In the genomic region with DNA sequence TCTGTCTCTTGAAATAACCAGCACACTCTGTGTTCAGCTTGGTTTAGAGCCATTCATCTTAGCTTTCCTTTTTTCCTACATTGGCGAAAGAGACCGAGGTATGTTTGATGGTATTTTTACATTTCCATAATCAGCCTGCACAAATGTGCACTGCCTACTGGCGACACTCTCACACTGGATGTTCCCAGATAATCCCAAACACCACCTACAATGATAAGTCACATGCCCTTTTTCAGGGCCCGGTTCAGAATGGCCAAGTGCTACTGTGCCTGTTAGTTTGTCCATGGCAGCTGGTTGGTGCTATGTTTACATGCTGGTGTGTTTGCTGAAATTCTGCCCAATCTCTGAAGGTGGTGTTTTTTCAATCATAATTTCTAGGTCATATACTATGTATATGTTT, we compare ENCODE assay signal across 34 cellular contexts.
"Had no signal": no experiment of that assay in that cellular context is flagged by ENCODE, and none has a peak within 500 bp of the region (broad histone marks: within the 10 kb centered on the region; RNA-seq: fewer than 3 reads in every experiment).

No MANE protein-coding gene starts in this region.

- H3K36me3 ChIP-seq: adrenal gland, colonic mucosa, esophagus squamous epithelium, gastroesophageal sphincter, WERI-Rb-1 had no signal

- H3K27me3 Mint-ChIP-seq: activated B cell treated with CpG ODN at 0.5 μM for 24 hours; activated CD8-positive, alpha-beta memory T cell treated with anti-CD3 and anti-CD28 coated beads, Interleukin-2, amount 10 ng/mL, durations not matched to agents 7 days and 5 days; activated naive CD8-positive, alpha-beta T cell treated with anti-CD3 and anti-CD28 coated beads for 36 hours; T-helper 17 cell had no signal

- H3K27ac Mint-ChIP-seq: activated B cell treated with CpG ODN at 0.5 μM for 24 hours; activated CD8-positive, alpha-beta memory T cell treated with anti-CD3 and anti-CD28 coated beads, Interleukin-2, amount 10 ng/mL, durations not matched to agents 7 days and 5 days; activated CD8-positive, alpha-beta T cell treated with anti-CD3 and anti-CD28 coated beads, Interleukin-2, amount 10 ng/mL, durations not matched to agents 7 days and 5 days; activated naive CD4-positive, alpha-beta T cell treated with anti-CD3 and anti-CD28 coated beads for 36 hours; activated naive CD4-positive, alpha-beta T cell treated with anti-CD3 and anti-CD28 coated beads, Interleukin-2, amount 50 U/mL, for 24 hours; activated naive CD8-positive, alpha-beta T cell treated with anti-CD3 and anti-CD28 coated beads for 36 hours; activated naive CD8-positive, alpha-beta T cell treated with anti-CD3 and anti-CD28 coated beads, Interleukin-2, amount 50 U/mL, for 24 hours; activated T-helper 1 cell treated with anti-CD3 and anti-CD28 coated beads, Interleukin-12 subunit alpha, Interleukin-12 subunit beta, Interleukin-2, Interleukin-4 antibody, amounts not matched to agents 30 ng/mL and 10 ng/mL and 1 ng/mL, durations not matched to agents 14 hours and 24 hours and 36 hours; activated T-helper 2 cell treated with anti-CD3 and anti-CD28 coated beads, Interferon-gamma antibody, Interleukin-2, Interleukin-4, amounts not matched to agents 10 μg/mL and 5 μg/mL and 100 μg/mL, durations not matched to agents 14 hours and 24 hours and 36 hours; T-helper 17 cell; T-helper 2 cell treated with Interferon-gamma antibody and Interleukin-4, amounts not matched to agents 5 μg/mL and 100 μg/mL, for 36 hours had no signal

- ATAC-seq: activated CD4-positive, CD25-positive, alpha-beta regulatory T cell treated with anti-CD3 and anti-CD28 coated beads, Interleukin-2, amount 50 U/mL, for 24 hours; activated CD8-positive, alpha-beta memory T cell treated with anti-CD3 and anti-CD28 coated beads, Interleukin-2, amount 10 ng/mL, durations not matched to agents 7 days and 5 days; activated CD8-positive, alpha-beta T cell treated with anti-CD3 and anti-CD28 coated beads, Interleukin-2, amount 10 ng/mL, durations not matched to agents 7 days and 5 days; activated naive CD8-positive, alpha-beta T cell treated with anti-CD3 and anti-CD28 coated beads, Interleukin-2, amount 50 U/mL, for 24 hours; body of pancreas; gastroesophageal sphincter; T-helper 17 cell had no signal

- DNase-seq: activated B cell treated with CpG ODN at 0.5 μM for 24 hours; activated CD4-positive, alpha-beta T cell treated with anti-CD3 and anti-CD28 coated beads for 48 hours; activated CD4-positive, alpha-beta T cell treated with anti-CD3 and anti-CD28 coated beads, Interleukin-2, amount 50 U/mL, for 1 hour; activated CD4-positive, alpha-beta T cell treated with anti-CD3 and anti-CD28 coated beads, Interleukin-2, amount 50 U/mL, for 48 hours; activated CD8-positive, alpha-beta memory T cell treated with anti-CD3 and anti-CD28 coated beads, Interleukin-2, amount 10 ng/mL, durations not matched to agents 7 days and 5 days; activated CD8-positive, alpha-beta memory T cell treated with anti-CD3 and anti-CD28 coated beads, Interleukin-2, amount 50 U/mL, for 4 hours; activated CD8-positive, alpha-beta T cell treated with anti-CD3 and anti-CD28 coated beads, Interleukin-2, amount 10 ng/mL, durations not matched to agents 7 days and 5 days; activated effector memory CD4-positive, alpha-beta T cell treated with anti-CD3 and anti-CD28 coated beads, Interleukin-2, amount 50 U/mL, for 16 hours; activated naive CD4-positive, alpha-beta T cell treated with anti-CD3 and anti-CD28 coated beads for 36 hours; activated naive CD8-positive, alpha-beta T cell treated with anti-CD3 and anti-CD28 coated beads for 36 hours; activated naive CD8-positive, alpha-beta T cell treated with anti-CD3 and anti-CD28 coated beads, Interleukin-2, amount 50 U/mL, for 24 hours; activated T-cell treated with anti-CD3 and anti-CD28 coated beads, Interleukin-2, amount 50 U/mL, for 1 hour; activated T-cell treated with anti-CD3 and anti-CD28 coated beads, Interleukin-2, amount 50 U/mL, for 48 hours; adrenal gland; amygdala; aorta; body of pancreas; central memory CD4-positive, alpha-beta T cell; cerebellar nuclear complex; colonic mucosa; effector CD8-positive, alpha-beta T cell; esophagus squamous epithelium; foreskin melanocyte; T-helper 1 cell; T-helper 17 cell; T1000 had no signal

- H3K4me3 Mint-ChIP-seq: activated B cell treated with CpG ODN at 0.5 μM for 24 hours; activated CD8-positive, alpha-beta memory T cell treated with anti-CD3 and anti-CD28 coated beads, Interleukin-2, amount 10 ng/mL, durations not matched to agents 7 days and 5 days; activated CD8-positive, alpha-beta T cell treated with anti-CD3 and anti-CD28 coated beads, Interleukin-2, amount 10 ng/mL, durations not matched to agents 7 days and 5 days; activated naive CD4-positive, alpha-beta T cell treated with anti-CD3 and anti-CD28 coated beads for 36 hours; activated naive CD4-positive, alpha-beta T cell treated with anti-CD3 and anti-CD28 coated beads, Interleukin-2, amount 50 U/mL, for 24 hours; activated naive CD8-positive, alpha-beta T cell treated with anti-CD3 and anti-CD28 coated beads for 36 hours; activated naive CD8-positive, alpha-beta T cell treated with anti-CD3 and anti-CD28 coated beads, Interleukin-2, amount 50 U/mL, for 24 hours; activated T-helper 1 cell treated with anti-CD3 and anti-CD28 coated beads, Interleukin-12 subunit alpha, Interleukin-12 subunit beta, Interleukin-2, Interleukin-4 antibody, amounts not matched to agents 30 ng/mL and 10 ng/mL and 1 ng/mL, durations not matched to agents 14 hours and 24 hours and 36 hours; T-helper 17 cell; T-helper 2 cell treated with Interferon-gamma antibody and Interleukin-4, amounts not matched to agents 5 μg/mL and 100 μg/mL, for 36 hours had no signal

- H3K9me3 Mint-ChIP-seq: activated T-helper 1 cell treated with anti-CD3 and anti-CD28 coated beads, Interleukin-12 subunit alpha, Interleukin-12 subunit beta, Interleukin-2, Interleukin-4 antibody, amounts not matched to agents 30 ng/mL and 10 ng/mL and 1 ng/mL, durations not matched to agents 14 hours and 24 hours and 36 hours; activated T-helper 2 cell treated with anti-CD3 and anti-CD28 coated beads, Interferon-gamma antibody, Interleukin-2, Interleukin-4, amounts not matched to agents 10 μg/mL and 5 μg/mL and 100 μg/mL, durations not matched to agents 14 hours and 24 hours and 36 hours; T-helper 2 cell treated with Interferon-gamma antibody and Interleukin-4, amounts not matched to agents 5 μg/mL and 100 μg/mL, for 36 hours had no signal

- H3K27me3 ChIP-seq: adrenal gland, body of pancreas, colonic mucosa, esophagus squamous epithelium, gastroesophageal sphincter had no signal

- H3K27ac ChIP-seq: adrenal gland, body of pancreas, colonic mucosa, epithelial cell of prostate, esophagus squamous epithelium, gastroesophageal sphincter, WERI-Rb-1 had no signal

- H3K4me1 ChIP-seq: adrenal gland, body of pancreas, colonic mucosa, esophagus squamous epithelium, gastroesophageal sphincter had no signal

- H3K4me1 Mint-ChIP-seq: activated B cell treated with CpG ODN at 0.5 μM for 24 hours; activated CD8-positive, alpha-beta memory T cell treated with anti-CD3 and anti-CD28 coated beads, Interleukin-2, amount 10 ng/mL, durations not matched to agents 7 days and 5 days; activated naive CD4-positive, alpha-beta T cell treated with anti-CD3 and anti-CD28 coated beads, Interleukin-2, amount 50 U/mL, for 24 hours; activated naive CD8-positive, alpha-beta T cell treated with anti-CD3 and anti-CD28 coated beads for 36 hours; activated naive CD8-positive, alpha-beta T cell treated with anti-CD3 and anti-CD28 coated beads, Interleukin-2, amount 50 U/mL, for 24 hours; T-helper 17 cell had no signal

- H3K9me3 ChIP-seq: adrenal gland, body of pancreas, colonic mucosa, esophagus squamous epithelium, gastroesophageal sphincter had no signal

- H3K4me3 ChIP-seq: adrenal gland, body of pancreas, colonic mucosa, esophagus squamous epithelium, gastroesophageal sphincter had no signal
